Comparison of ENCODE assay signal across 15 cellular contexts in genomic region chr7:77823787-77824186, GRCh38. TPM values are rescaled to one million over a fixed set of nuclear protein-coding genes. Genes with fewer than 3 reads are reported as not detected.
DNase-seq lines count a peak whose midpoint lies in the region; ATAC-seq lines count a peak whose summit lies in the region.
"Had no signal": no experiment of that assay in that cellular context is flagged by ENCODE, and none has a peak within 500 bp of the region (broad histone marks: within the 10 kb centered on the region; RNA-seq: fewer than 3 reads in every experiment).

No MANE protein-coding gene starts in this region.

- peaks cover 65% of the 10 kb centered on the region for H3K9me3 Mint-ChIP-seq in activated naive CD4-positive, alpha-beta T cell treated with anti-CD3 and anti-CD28 coated beads, Interleukin-2, amount 10 ng/mL, durations not matched to agents 7 days and 5 days
- peaks cover 46% of the 10 kb centered on the region for H3K9me3 Mint-ChIP-seq in activated naive CD4-positive, alpha-beta T cell treated with anti-CD3 and anti-CD28 coated beads for 36 hours
- H3K9me3 Mint-ChIP-seq in stimulated activated memory B cell treated with anti-CD40 and anti-IgM and Interleukin-4, amounts not matched to agents 10 μg/mL and 1 μg/mL and 100 μg/mL, for 72 hours, result peaks cover 36% of the 10 kb centered on the region

- DNase-seq in activated naive CD4-positive, alpha-beta T cell treated with anti-CD3 and anti-CD28 coated beads, Interleukin-2, amount 10 ng/mL, durations not matched to agents 7 days and 5 days, result no peak
- no peak for DNase-seq in activated naive CD4-positive, alpha-beta T cell treated with anti-CD3 and anti-CD28 coated beads for 36 hours
- DNase-seq in COR-L47 (lab: John Stamatoyannopoulos, UW), result no peak
- DNase-seq: activated CD4-positive, CD25-positive, alpha-beta regulatory T cell; activated CD8-positive, alpha-beta memory T cell treated with anti-CD3 and anti-CD28 coated beads, Interleukin-2, amount 50 U/mL, for 48 hours; heart left ventricle; kidney; NCI-H345; pancreas; PC-3 had no signal

- intact Hi-C loops in activated naive CD4-positive, alpha-beta T cell treated with anti-CD3 and anti-CD28 coated beads for 36 hours (cut with micrococcal nuclease), result no loop called here

- ATAC-seq in GM21723 (IDR thresholded peaks at IDR 0.05; ENCODE audit: unreplicated experiment) (peak; percentile 37), HG03571 (IDR thresholded peaks at IDR 0.05; ENCODE audit: unreplicated experiment) (peak; percentile 42), GM21526 (IDR thresholded peaks at IDR 0.05; ENCODE audit: low FRiP score, unreplicated experiment) (no peak), HG03045 (IDR thresholded peaks at IDR 0.05; ENCODE audit: unreplicated experiment) (no peak)
- peak; percentile 27 for ATAC-seq in stimulated activated memory B cell treated with anti-CD40 and anti-IgM and Interleukin-4, amounts not matched to agents 10 μg/mL and 1 μg/mL and 100 μg/mL, for 72 hours
- ATAC-seq: heart left ventricle, PC-3 had no signal

- peak overlapping the region; percentile 74 for H3K27ac Mint-ChIP-seq in activated naive CD4-positive, alpha-beta T cell treated with anti-CD3 and anti-CD28 coated beads, Interleukin-2, amount 10 ng/mL, durations not matched to agents 7 days and 5 days
- H3K27ac Mint-ChIP-seq in activated naive CD4-positive, alpha-beta T cell treated with anti-CD3 and anti-CD28 coated beads for 36 hours, result no peak overlapping the region
- peak overlapping the region; percentile 82 for H3K27ac Mint-ChIP-seq in stimulated activated memory B cell treated with anti-CD40 and anti-IgM and Interleukin-4, amounts not matched to agents 10 μg/mL and 1 μg/mL and 100 μg/mL, for 72 hours

- H3K4me1 Mint-ChIP-seq in activated naive CD4-positive, alpha-beta T cell treated with anti-CD3 and anti-CD28 coated beads, Interleukin-2, amount 10 ng/mL, durations not matched to agents 7 days and 5 days, result peaks cover 36% of the 10 kb centered on the region
- peaks cover 24% of the 10 kb centered on the region for H3K4me1 Mint-ChIP-seq in activated naive CD4-positive, alpha-beta T cell treated with anti-CD3 and anti-CD28 coated beads for 36 hours (ENCODE audit: low read depth)
- peaks cover 69% of the 10 kb centered on the region for H3K4me1 Mint-ChIP-seq in stimulated activated memory B cell treated with anti-CD40 and anti-IgM and Interleukin-4, amounts not matched to agents 10 μg/mL and 1 μg/mL and 100 μg/mL, for 72 hours

- CTCF ChIA-PET in activated naive CD4-positive, alpha-beta T cell treated with anti-CD3 and anti-CD28 coated beads, Interleukin-2, amount 10 ng/mL, durations not matched to agents 7 days and 5 days (lab: Charles Lee), result no interaction called here
- CTCF ChIA-PET in activated naive CD4-positive, alpha-beta T cell treated with anti-CD3 and anti-CD28 coated beads for 36 hours (lab: Charles Lee), result interaction anchor here (0.6 kb wide), 1 partner anchor 186 kb away, joined by 3 read pairs; no protein-coding TSS in a partner anchor

- no peaks in the 10 kb centered on the region for H3K27me3 Mint-ChIP-seq in activated naive CD4-positive, alpha-beta T cell treated with anti-CD3 and anti-CD28 coated beads, Interleukin-2, amount 10 ng/mL, durations not matched to agents 7 days and 5 days
- no peaks in the 10 kb centered on the region for H3K27me3 Mint-ChIP-seq in activated naive CD4-positive, alpha-beta T cell treated with anti-CD3 and anti-CD28 coated beads for 36 hours (ENCODE audit: low read depth)
- H3K27me3 Mint-ChIP-seq in stimulated activated memory B cell treated with anti-CD40 and anti-IgM and Interleukin-4, amounts not matched to agents 10 μg/mL and 1 μg/mL and 100 μg/mL, for 72 hours, result no peaks in the 10 kb centered on the region

- no peak overlapping the region for H3K4me3 Mint-ChIP-seq in activated naive CD4-positive, alpha-beta T cell treated with anti-CD3 and anti-CD28 coated beads, Interleukin-2, amount 10 ng/mL, durations not matched to agents 7 days and 5 days
- H3K4me3 Mint-ChIP-seq in activated naive CD4-positive, alpha-beta T cell treated with anti-CD3 and anti-CD28 coated beads for 36 hours, result no peak overlapping the region
- H3K4me3 Mint-ChIP-seq in stimulated activated memory B cell treated with anti-CD40 and anti-IgM and Interleukin-4, amounts not matched to agents 10 μg/mL and 1 μg/mL and 100 μg/mL, for 72 hours, result peak overlapping the region; percentile 77

- peaks cover 71% of the 10 kb centered on the region for H3K36me3 Mint-ChIP-seq in activated naive CD4-positive, alpha-beta T cell treated with anti-CD3 and anti-CD28 coated beads, Interleukin-2, amount 10 ng/mL, durations not matched to agents 7 days and 5 days
- peaks cover 44% of the 10 kb centered on the region for H3K36me3 Mint-ChIP-seq in activated naive CD4-positive, alpha-beta T cell treated with anti-CD3 and anti-CD28 coated beads for 36 hours (ENCODE audit: low read depth)
- peaks cover 57% of the 10 kb centered on the region for H3K36me3 Mint-ChIP-seq in stimulated activated memory B cell treated with anti-CD40 and anti-IgM and Interleukin-4, amounts not matched to agents 10 μg/mL and 1 μg/mL and 100 μg/mL, for 72 hours

RNA-seq across cellular contexts. Expression of gene PHTF2, which starts 25.2 kb away (rescaled TPM):
- total RNA-seq in activated naive CD4-positive, alpha-beta T cell treated with anti-CD3 and anti-CD28 coated beads for 36 hours, result 10 to 100 TPM; 24.5 to 25.3 TPM

RNA-seq across cellular contexts. Expression of gene TMEM60, which starts 25.6 kb away (rescaled TPM):
- total RNA-seq in activated naive CD4-positive, alpha-beta T cell treated with anti-CD3 and anti-CD28 coated beads for 36 hours, result 10 to 100 TPM; 11.1 to 11.4 TPM

Comparison
In these comparisons a context has a peak if more than half of its experiments do, and no peak if none do; other contexts are left out.
1. ATAC-seq: peak in GM21723 (single experiment), HG03571 (single experiment) and stimulated activated memory B cell treated with anti-CD40 and anti-IgM and Interleukin-4, amounts not matched to agents 10 μg/mL and 1 μg/mL and 100 μg/mL, for 72 hours (single experiment); none in GM21526 (single experiment) and HG03045 (single experiment).